Comparison of ENCODE assay signal across 1 cellular context in genomic region chr17:78763561-78763960, GRCh38.
TF ChIP-seq lines count a peak whose summit lies in the region.

No MANE protein-coding gene starts in this region.

TF ChIP-seq in SK-N-SH treated with all-trans-retinoic acid at 6 μM for 48 hours, 23 proteins besides CTCF, POLR2A, EP300 and RAD21 (continued from another document):
- TF ChIP-seq PPARA (CRISPR knock-in tag; IDR thresholded peaks at IDR 0.05; ENCODE audit: borderline replicate concordance) (no peak), PATZ1 (CRISPR knock-in tag; IDR thresholded peaks at IDR 0.05; ENCODE audit: borderline replicate concordance) (no peak), ZNF70 (CRISPR knock-in tag; IDR thresholded peaks at IDR 0.05) (no peak), ARNTL (CRISPR knock-in tag; IDR thresholded peaks at IDR 0.05; ENCODE audit: borderline replicate concordance, low read depth) (no peak)
